ENCODE assay signal across 23 cellular contexts in the genomic region with DNA sequence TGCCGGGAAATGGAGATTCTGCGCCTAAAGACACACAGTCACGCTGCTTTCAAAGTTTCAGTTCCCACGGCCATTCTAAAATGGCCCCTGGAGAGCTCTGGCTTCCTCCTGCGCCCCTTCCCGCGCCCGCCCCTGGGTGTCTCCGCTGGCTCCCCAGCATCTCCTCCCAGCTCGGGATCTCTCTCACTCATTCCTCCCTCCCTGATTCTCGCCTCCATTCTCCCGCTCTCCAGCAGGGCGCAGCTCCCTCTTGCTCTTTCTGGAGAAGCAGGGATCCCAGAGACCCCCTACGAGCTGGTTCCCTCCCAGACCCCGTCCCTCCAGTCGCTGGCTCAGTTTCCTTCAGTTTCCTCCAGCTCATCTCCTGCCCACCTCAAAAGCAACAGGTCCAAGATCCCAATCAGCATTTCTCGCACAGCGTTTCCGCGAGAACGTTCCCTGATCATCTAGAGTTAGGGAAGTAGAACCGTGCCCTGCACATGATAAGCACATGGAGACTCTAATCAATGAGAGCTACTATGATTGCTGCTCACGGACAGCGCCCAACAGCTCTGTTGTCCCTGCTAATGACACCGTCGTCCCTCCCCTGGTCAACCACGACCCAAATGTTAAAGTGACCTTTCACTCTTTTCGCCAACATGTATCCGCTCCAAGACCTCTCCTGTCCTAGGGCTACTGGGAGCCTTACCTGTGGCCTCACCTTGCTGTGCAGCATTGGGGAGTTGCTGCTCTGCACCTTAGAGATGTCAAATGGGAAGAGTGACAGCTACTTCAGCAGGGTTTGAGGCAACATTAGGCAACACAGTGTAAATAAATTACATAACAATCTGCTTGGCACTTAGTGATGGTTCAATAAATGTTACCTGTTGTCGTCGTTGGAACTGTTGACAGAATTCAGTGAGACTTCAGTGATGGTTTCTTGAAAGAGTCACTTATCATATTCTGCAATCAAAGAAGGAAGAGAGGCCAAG.
"Had no signal": no experiment of that assay in that cellular context is flagged by ENCODE, and none has a peak within 500 bp of the region (broad histone marks: within the 10 kb centered on the region; RNA-seq: fewer than 3 reads in every experiment).

No MANE protein-coding gene starts in this region.

- ATAC-seq: activated CD8-positive, alpha-beta memory T cell treated with anti-CD3 and anti-CD28 coated beads, Interleukin-2, amount 10 ng/mL, durations not matched to agents 7 days and 5 days; activated CD8-positive, alpha-beta T cell treated with anti-CD3 and anti-CD28 coated beads for 36 hours; foreskin keratinocyte; left ventricle myocardium superior; natural killer cell treated with Interleukin-12 subunit alpha and Interleukin-12 subunit beta and Interleukin-15 and Interleukin-18, amount 100 ng/mL, for 72 hours; sciatic nerve; stimulated activated memory B cell treated with anti-CD40 and anti-IgM and Interleukin-4, amounts not matched to agents 10 μg/mL and 1 μg/mL and 100 μg/mL, for 72 hours; T-helper 17 cell had no signal

- H3K4me3 ChIP-seq: breast epithelium, thoracic aorta, upper lobe of left lung had no signal

- H3K36me3 ChIP-seq: breast epithelium, thoracic aorta, upper lobe of left lung had no signal

- H3K4me1 ChIP-seq: breast epithelium, foreskin keratinocyte, parathyroid adenoma, upper lobe of left lung had no signal

- H3K27me3 ChIP-seq: breast epithelium, foreskin keratinocyte, upper lobe of left lung had no signal

- H3K79me2 ChIP-seq: parathyroid adenoma had no signal

- DNase-seq: activated CD4-positive, alpha-beta T cell treated with anti-CD3 and anti-CD28 coated beads, Interleukin-2, amount 10 ng/mL, durations not matched to agents 7 days and 5 days; activated CD4-positive, CD25-positive, alpha-beta regulatory T cell treated with anti-CD3 and anti-CD28 coated beads, Interleukin-2, amount 50 U/mL, for 72 hours; activated CD8-positive, alpha-beta memory T cell treated with anti-CD3 and anti-CD28 coated beads, Interleukin-2, amount 10 ng/mL, durations not matched to agents 7 days and 5 days; activated CD8-positive, alpha-beta T cell treated with anti-CD3 and anti-CD28 coated beads for 36 hours; activated gamma-delta T cell; activated naive CD8-positive, alpha-beta T cell treated with anti-CD3 and anti-CD28 coated beads for 36 hours; activated T-cell treated with anti-CD3 and anti-CD28 coated beads for 4 hours; effector CD4-positive, alpha-beta T cell; erythroblast; foreskin keratinocyte; kidney glomerular epithelial cell; left ventricle myocardium superior; small intestine; stimulated activated CD4-positive, alpha-beta T cell treated with anti-CD3 and anti-CD28 coated beads, Interleukin-2, amount 100 ng/mL, for 24 hours; SW 1271; T-helper 17 cell had no signal

- H3K27ac ChIP-seq: breast epithelium, foreskin keratinocyte, parathyroid adenoma, thoracic aorta, upper lobe of left lung had no signal

- H2AFZ ChIP-seq: parathyroid adenoma had no signal

- H3K9me3 ChIP-seq: breast epithelium, thoracic aorta, upper lobe of left lung had no signal
